1 cellular context compared by ENCODE assay signal in the genomic region with DNA sequence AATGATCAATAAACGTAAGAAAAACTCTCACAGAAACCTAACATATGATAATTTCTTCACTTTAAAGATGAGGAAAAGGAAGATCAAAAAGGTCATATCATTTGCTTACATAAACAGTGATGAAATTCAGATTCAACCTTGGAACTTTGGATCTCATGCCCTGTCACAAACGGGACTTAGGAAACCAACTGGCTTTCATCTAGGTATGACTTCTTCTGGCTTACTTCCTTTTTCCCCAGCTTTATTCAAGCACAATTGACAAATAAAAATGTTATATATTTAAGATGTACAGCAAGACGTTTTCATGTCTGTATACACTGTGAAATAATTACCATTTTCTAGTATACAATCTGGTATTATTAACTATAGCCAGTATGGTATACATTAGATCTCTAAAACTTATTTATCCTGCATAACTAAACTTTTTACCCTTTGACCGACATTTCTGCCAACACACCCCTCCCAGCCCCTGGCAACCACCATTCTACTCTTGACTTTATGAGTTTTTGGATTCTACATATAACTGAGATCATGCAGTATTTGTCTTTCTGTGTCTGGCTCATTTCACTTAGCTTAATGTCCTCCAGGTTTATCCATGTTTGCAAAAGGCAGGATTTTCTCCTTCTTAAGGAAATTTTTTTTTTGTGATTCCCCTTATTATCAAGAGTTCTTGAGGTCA.
A peak's percentile ranks its signal among the peaks of the same experiment; 100 is the strongest.
TF ChIP-seq lines count a peak whose summit lies in the region.

No MANE protein-coding gene starts in this region.

TF ChIP-seq in HepG2, 621 proteins besides CTCF, POLR2A, EP300 and RAD21 (continued from another document and continues in another):
- TF ChIP-seq TFDP2 (CRISPR knock-in tag; IDR thresholded peaks at IDR 0.05) (no peak), ZNF768 (CRISPR knock-in tag; IDR thresholded peaks at IDR 0.05) (no peak), ZNF317 (CRISPR knock-in tag; IDR thresholded peaks at IDR 0.05) (peak; percentile 29; the same call in 1 of the 2 replicates), THAP11 (CRISPR knock-in tag; IDR thresholded peaks at IDR 0.05) (peak; percentile 74; the same call in 1 of the 2 replicates), KLF9 (CRISPR knock-in tag; IDR thresholded peaks at IDR 0.05; ENCODE audit: low read depth) (peak; percentile 84; the same call in 1 of the 2 replicates), ERF (CRISPR knock-in tag; IDR thresholded peaks at IDR 0.05) (peak; percentile 95), HOXA9 (CRISPR knock-in tag; IDR thresholded peaks at IDR 0.05; ENCODE audit: borderline replicate concordance) (no peak), SALL1 (CRISPR knock-in tag; IDR thresholded peaks at IDR 0.05) (peak; percentile 83; the same call in 1 of the 2 replicates), TEAD3 (CRISPR knock-in tag; optimal IDR thresholded peaks at IDR 0.05; ENCODE audit: borderline replicate concordance) (peak; percentile 80), TAF15 (IDR thresholded peaks at IDR 0.05; ENCODE audit: low read depth, low read length, poor library complexity, severe bottlenecking) (no peak), ZBTB14 (CRISPR knock-in tag; IDR thresholded peaks at IDR 0.05) (no peak), GTF2F1 (IDR thresholded peaks at IDR 0.05; ENCODE audit: low read length) (no peak), NCOR1 (IDR thresholded peaks at IDR 0.05; ENCODE audit: borderline replicate concordance, low read length) (peak; percentile 99), NFATC3 (CRISPR knock-in tag; IDR thresholded peaks at IDR 0.05) (no peak), ZNF232 (CRISPR knock-in tag; IDR thresholded peaks at IDR 0.05; ENCODE audit: borderline replicate concordance) (no peak), HNF1B (CRISPR knock-in tag; IDR thresholded peaks at IDR 0.05) (no peak), RFXANK (CRISPR knock-in tag; IDR thresholded peaks at IDR 0.05) (no peak), TFDP1 (CRISPR knock-in tag; IDR thresholded peaks at IDR 0.05; ENCODE audit: borderline replicate concordance) (no peak; the same call in 1 of the 2 replicates), ZEB1 (IDR thresholded peaks at IDR 0.05; ENCODE audit: insufficient replicate concordance, low read depth) (no peak), KLF6 (CRISPR knock-in tag; IDR thresholded peaks at IDR 0.05) (0 out of 2 replicates have a peak, but pooled peaks have one; percentile 83), ZNF138 (CRISPR knock-in tag; IDR thresholded peaks at IDR 0.05; ENCODE audit: low read depth) (no peak), ELF1 (CRISPR knock-in tag; IDR thresholded peaks at IDR 0.05) (peak; percentile 64), FOSL2 (CRISPR knock-in tag; IDR thresholded peaks at IDR 0.05) (peak; percentile 66; the same call in 1 of the 2 replicates), CBFB (CRISPR knock-in tag; IDR thresholded peaks at IDR 0.05) (0 out of 2 replicates have a peak, but pooled peaks have one; percentile 48), TBL1XR1 (IDR thresholded peaks at IDR 0.05; ENCODE audit: borderline replicate concordance, low read length, partially characterized antibody) (no peak), FOXJ3 (CRISPR knock-in tag; IDR thresholded peaks at IDR 0.05; ENCODE audit: borderline replicate concordance) (peak; percentile 92; the same call in 1 of the 2 replicates), ZNF362 (CRISPR knock-in tag; IDR thresholded peaks at IDR 0.05; ENCODE audit: borderline replicate concordance) (peak; percentile 38; the same call in 1 of the 2 replicates), PHB2 (IDR thresholded peaks at IDR 0.05; ENCODE audit: partially characterized antibody) (no peak), TSC22D2 (CRISPR knock-in tag; IDR thresholded peaks at IDR 0.05; ENCODE audit: borderline replicate concordance) (no peak), TEF (CRISPR knock-in tag; IDR thresholded peaks at IDR 0.05) (no peak; the same call in 1 of the 2 replicates), SP5 (CRISPR knock-in tag; IDR thresholded peaks at IDR 0.05; ENCODE audit: borderline replicate concordance, low read depth) (0 out of 2 replicates have a peak, but pooled peaks have one; percentile 15), ZSCAN12 (CRISPR knock-in tag; IDR thresholded peaks at IDR 0.05) (no peak), TCF7L2 (IDR thresholded peaks at IDR 0.05; ENCODE audit: low read depth, low read length) (peak; percentile 85; the same call in 1 of the 2 replicates), RXRA (CRISPR knock-in tag; IDR thresholded peaks at IDR 0.05) (no peak; the same call in 1 of the 2 replicates), SRY (CRISPR knock-in tag; IDR thresholded peaks at IDR 0.05) (no peak), NCOA2 (CRISPR knock-in tag; IDR thresholded peaks at IDR 0.05) (peak; percentile 98), PHF8 (CRISPR knock-in tag; IDR thresholded peaks at IDR 0.05) (no peak), HNF4G (IDR thresholded peaks at IDR 0.05; ENCODE audit: borderline replicate concordance, low read depth, low read length) (peak; percentile 97), HNF4G (CRISPR knock-in tag; IDR thresholded peaks at IDR 0.05; ENCODE audit: borderline replicate concordance, low read depth) (peak; percentile 59; the same call in 1 of the 2 replicates), RCOR2 (CRISPR knock-in tag; IDR thresholded peaks at IDR 0.05) (peak; percentile 94), CEBPB (IDR thresholded peaks at IDR 0.05; ENCODE audit: borderline replicate concordance, low read depth, low read length) (peak; percentile 89), FOSL1 (CRISPR knock-in tag; IDR thresholded peaks at IDR 0.05; ENCODE audit: borderline replicate concordance) (no peak), SMAD3 (CRISPR knock-in tag; IDR thresholded peaks at IDR 0.05) (peak; percentile 91), BHLHE40 (IDR thresholded peaks at IDR 0.05; ENCODE audit: low read length) (0 out of 2 replicates have a peak, but pooled peaks have one; percentile 55), KDM5A (IDR thresholded peaks at IDR 0.05; ENCODE audit: borderline replicate concordance, low read length) (peak; percentile 29; the same call in 1 of the 2 replicates), MIER3 (CRISPR knock-in tag; IDR thresholded peaks at IDR 0.05; ENCODE audit: borderline replicate concordance) (peak; percentile 95), ZNF567 (CRISPR knock-in tag; IDR thresholded peaks at IDR 0.05; ENCODE audit: borderline replicate concordance) (no peak), TCF12 (IDR thresholded peaks at IDR 0.05) (no peak), TCF12 (CRISPR knock-in tag; IDR thresholded peaks at IDR 0.05) (peak; percentile 69; the same call in 1 of the 2 replicates), CC2D1A (CRISPR knock-in tag; IDR thresholded peaks at IDR 0.05) (no peak), SOX13 (IDR thresholded peaks at IDR 0.05) (peak; percentile 66; the same call in 1 of the 2 replicates), SOX13 (CRISPR knock-in tag; conservative IDR thresholded peaks at IDR 0.05 in 1 of 2, IDR thresholded peaks at IDR 0.05 in 1 of 2) (peak in 1 of 2 experiments; percentile 90; a peak in 2 of 4 replicates)
- TF ChIP-seq, protein P1, sequence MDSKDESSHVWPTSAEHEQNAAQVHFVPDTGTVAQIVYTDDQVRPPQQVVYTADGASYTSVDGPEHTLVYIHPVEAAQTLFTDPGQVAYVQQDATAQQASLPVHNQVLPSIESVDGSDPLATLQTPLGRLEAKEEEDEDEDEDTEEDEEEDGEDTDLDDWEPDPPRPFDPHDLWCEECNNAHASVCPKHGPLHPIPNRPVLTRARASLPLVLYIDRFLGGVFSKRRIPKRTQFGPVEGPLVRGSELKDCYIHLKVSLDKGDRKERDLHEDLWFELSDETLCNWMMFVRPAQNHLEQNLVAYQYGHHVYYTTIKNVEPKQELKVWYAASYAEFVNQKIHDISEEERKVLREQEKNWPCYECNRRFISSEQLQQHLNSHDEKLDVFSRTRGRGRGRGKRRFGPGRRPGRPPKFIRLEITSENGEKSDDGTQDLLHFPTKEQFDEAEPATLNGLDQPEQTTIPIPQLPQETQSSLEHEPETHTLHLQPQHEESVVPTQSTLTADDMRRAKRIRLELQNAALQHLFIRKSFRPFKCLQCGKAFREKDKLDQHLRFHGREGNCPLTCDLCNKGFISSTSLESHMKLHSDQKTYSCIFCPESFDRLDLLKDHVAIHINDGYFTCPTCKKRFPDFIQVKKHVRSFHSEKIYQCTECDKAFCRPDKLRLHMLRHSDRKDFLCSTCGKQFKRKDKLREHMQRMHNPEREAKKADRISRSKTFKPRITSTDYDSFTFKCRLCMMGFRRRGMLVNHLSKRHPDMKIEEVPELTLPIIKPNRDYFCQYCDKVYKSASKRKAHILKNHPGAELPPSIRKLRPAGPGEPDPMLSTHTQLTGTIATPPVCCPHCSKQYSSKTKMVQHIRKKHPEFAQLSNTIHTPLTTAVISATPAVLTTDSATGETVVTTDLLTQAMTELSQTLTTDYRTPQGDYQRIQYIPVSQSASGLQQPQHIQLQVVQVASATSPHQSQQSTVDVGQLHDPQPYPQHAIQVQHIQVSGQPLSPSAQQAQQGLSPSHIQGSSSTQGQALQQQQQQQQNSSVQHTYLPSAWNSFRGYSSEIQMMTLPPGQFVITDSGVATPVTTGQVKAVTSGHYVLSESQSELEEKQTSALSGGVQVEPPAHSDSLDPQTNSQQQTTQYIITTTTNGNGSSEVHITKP (CRISPR knock-in tag; IDR thresholded peaks at IDR 0.05; ENCODE audit: low read depth) = no peak
- TF ChIP-seq, protein P2, sequence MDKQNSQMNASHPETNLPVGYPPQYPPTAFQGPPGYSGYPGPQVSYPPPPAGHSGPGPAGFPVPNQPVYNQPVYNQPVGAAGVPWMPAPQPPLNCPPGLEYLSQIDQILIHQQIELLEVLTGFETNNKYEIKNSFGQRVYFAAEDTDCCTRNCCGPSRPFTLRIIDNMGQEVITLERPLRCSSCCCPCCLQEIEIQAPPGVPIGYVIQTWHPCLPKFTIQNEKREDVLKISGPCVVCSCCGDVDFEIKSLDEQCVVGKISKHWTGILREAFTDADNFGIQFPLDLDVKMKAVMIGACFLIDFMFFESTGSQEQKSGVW (CRISPR knock-in tag; IDR thresholded peaks at IDR 0.05; ENCODE audit: borderline replicate concordance) = no peak
- TF ChIP-seq, protein P3, sequence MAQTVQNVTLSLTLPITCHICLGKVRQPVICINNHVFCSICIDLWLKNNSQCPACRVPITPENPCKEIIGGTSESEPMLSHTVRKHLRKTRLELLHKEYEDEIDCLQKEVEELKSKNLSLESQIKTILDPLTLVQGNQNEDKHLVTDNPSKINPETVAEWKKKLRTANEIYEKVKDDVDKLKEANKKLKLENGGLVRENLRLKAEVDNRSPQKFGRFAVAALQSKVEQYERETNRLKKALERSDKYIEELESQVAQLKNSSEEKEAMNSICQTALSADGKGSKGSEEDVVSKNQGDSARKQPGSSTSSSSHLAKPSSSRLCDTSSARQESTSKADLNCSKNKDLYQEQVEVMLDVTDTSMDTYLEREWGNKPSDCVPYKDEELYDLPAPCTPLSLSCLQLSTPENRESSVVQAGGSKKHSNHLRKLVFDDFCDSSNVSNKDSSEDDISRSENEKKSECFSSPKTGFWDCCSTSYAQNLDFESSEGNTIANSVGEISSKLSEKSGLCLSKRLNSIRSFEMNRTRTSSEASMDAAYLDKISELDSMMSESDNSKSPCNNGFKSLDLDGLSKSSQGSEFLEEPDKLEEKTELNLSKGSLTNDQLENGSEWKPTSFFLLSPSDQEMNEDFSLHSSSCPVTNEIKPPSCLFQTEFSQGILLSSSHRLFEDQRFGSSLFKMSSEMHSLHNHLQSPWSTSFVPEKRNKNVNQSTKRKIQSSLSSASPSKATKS (CRISPR knock-in tag; IDR thresholded peaks at IDR 0.05) = no peak
